21 cellular contexts compared by ENCODE assay signal in the genomic region with DNA sequence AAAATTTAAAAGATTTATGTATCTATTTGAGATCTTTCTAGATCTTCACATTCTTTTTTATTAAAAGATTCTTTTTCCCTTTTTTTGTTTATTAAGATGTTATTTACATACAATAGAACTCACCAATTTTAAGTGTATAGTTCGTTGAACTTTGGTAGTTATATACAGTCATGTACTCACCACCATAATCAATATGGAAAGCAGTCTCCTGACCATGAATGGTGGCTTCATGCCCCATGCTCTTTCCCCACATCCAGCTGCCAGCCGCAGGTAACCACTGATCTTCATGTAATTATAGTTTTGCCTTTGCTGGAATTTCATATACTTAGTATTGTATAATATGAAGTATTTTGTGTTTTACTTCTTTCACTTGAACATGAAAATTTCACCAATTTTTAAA. TPM values are rescaled to one million over a fixed set of nuclear protein-coding genes. Genes with fewer than 3 reads are reported as not detected.
A peak's percentile ranks its signal among the peaks of the same experiment; 100 is the strongest.
DNase-seq lines count a peak whose midpoint lies in the region; FAIRE-seq and TF ChIP-seq lines count a peak whose summit lies in the region.
"Had no signal": no experiment of that assay in that cellular context is flagged by ENCODE, and none has a peak within 500 bp of the region (broad histone marks: within the 10 kb centered on the region; RNA-seq: fewer than 3 reads in every experiment).

No MANE protein-coding gene starts in this region.

- H3K27me3 ChIP-seq in OCI-LY1 (ENCODE audit: insufficient read depth, low read length), result no peaks in the 10 kb centered on the region
- no peaks in the 10 kb centered on the region for H3K27me3 ChIP-seq in MG63
- H3K27me3 ChIP-seq: BE2C, BLaER1 had no signal

- no peak overlapping the region for H2AFZ ChIP-seq in OCI-LY1 (ENCODE audit: low read length)

- intact Hi-C loops in lower leg skin (cut with DNase I; ENCODE audit: low total_unique reads), result no loop called here

- H3K27ac ChIP-seq in OCI-LY1 (ENCODE audit: low read depth, low read length, poor library complexity, severe bottlenecking), result peak overlapping the region; percentile 96
- H3K27ac ChIP-seq: BLaER1 had no signal

- H3K9me2 ChIP-seq in OCI-LY1 (ENCODE audit: low read depth, low read length), result no peaks in the 10 kb centered on the region

- WGBS in lower leg skin, 2 donors, result 95 to 100% methylated on average over 2 of the region's 2 CpGs

- FAIRE-seq in G401.6 (lab: Jason Lieb, UNC), result peak; percentile 11
- FAIRE-seq: D721Med, GM12878, GM12892, GM18507 had no signal

- no peak for TF ChIP-seq CTCF in OCI-LY1 (IDR thresholded peaks at IDR 0.05; ENCODE audit: low read length)
- TF ChIP-seq CTCF in lower leg skin (IDR thresholded peaks at IDR 0.05), result no peak

- no peaks in the 10 kb centered on the region for H4K20me1 ChIP-seq in OCI-LY1 (ENCODE audit: insufficient read depth, low read length)

- TF ChIP-seq POLR2A in lower leg skin (IDR thresholded peaks at IDR 0.05), result no peak

- H3K9me3 ChIP-seq in OCI-LY1 (ENCODE audit: low read length) (no peaks in the 10 kb centered on the region), MG63 (no peaks in the 10 kb centered on the region)
- H3K9me3 ChIP-seq: BE2C, BLaER1, Caco-2 had no signal

- peaks cover 89% of the 10 kb centered on the region for H3K4me1 ChIP-seq in OCI-LY1 (ENCODE audit: insufficient read depth, low read length, severe bottlenecking)
- H3K4me1 ChIP-seq: Caco-2 had no signal

- peaks cover 18% of the 10 kb centered on the region for H3F3A ChIP-seq in OCI-LY1 (ENCODE audit: insufficient read depth, low read length)

- no peak for DNase-seq in lower leg skin (ENCODE audit: low spot score in 2 of 2)
- DNase-seq in NCI-H510A treated with DMSO at 0.1 percent for 48 hours (lab: John Stamatoyannopoulos, UW), result no peak
- DNase-seq in MG63, result no peak
- DNase-seq: 8988T; ACHN; BE2C; C1 segment of cervical spinal cord; Caco-2; Calu3; CD4-positive, CD25-positive, alpha-beta regulatory T cell; CD8-positive, alpha-beta T cell; DMS79 treated with DMSO at 0.1 percent for 48 hours; GDM1 had no signal

- H3K4me2 ChIP-seq in OCI-LY1 (ENCODE audit: low read length), result no peak overlapping the region
- H3K4me2 ChIP-seq: BLaER1 had no signal

- H3K79me2 ChIP-seq in OCI-LY1 (ENCODE audit: insufficient read depth, low read length), result no peaks in the 10 kb centered on the region

- H3K36me3 ChIP-seq in OCI-LY1 (ENCODE audit: insufficient read depth, low read length) (peaks cover 18% of the 10 kb centered on the region), MG63 (peaks cover 12% of the 10 kb centered on the region)

- no peak overlapping the region; the same call in 1 of the 2 replicates for H3K9ac ChIP-seq in OCI-LY1 (ENCODE audit: low read length)
- H3K9ac ChIP-seq: BLaER1 had no signal

- H3K4me3 ChIP-seq in OCI-LY1 (ENCODE audit: low read depth, low read length, poor library complexity, severe bottlenecking) (no peak overlapping the region), lower leg skin (ENCODE audit: low read depth, poor library complexity, severe bottlenecking) (no peak overlapping the region), MG63 (no peak overlapping the region)
- H3K4me3 ChIP-seq: BLaER1, GM12878 had no signal

RNA-seq across cellular contexts. Expression of a gene that starts 20.6 kb away (rescaled TPM):
- 10 to 100 TPM in 2 of 4 donors, 1 to 10 TPM in 2; 2.3 to 13.7 (median 9.1) TPM for total RNA-seq in lower leg skin
- total RNA-seq in MG63 (2014; rRNA removed; shearing (Covaris generic); ENCODE audit: low replicate concordance), result not detected in 2 replicates
- total RNA-seq: A673, Caco-2, Calu3 had no signal
